In the genomic region with DNA sequence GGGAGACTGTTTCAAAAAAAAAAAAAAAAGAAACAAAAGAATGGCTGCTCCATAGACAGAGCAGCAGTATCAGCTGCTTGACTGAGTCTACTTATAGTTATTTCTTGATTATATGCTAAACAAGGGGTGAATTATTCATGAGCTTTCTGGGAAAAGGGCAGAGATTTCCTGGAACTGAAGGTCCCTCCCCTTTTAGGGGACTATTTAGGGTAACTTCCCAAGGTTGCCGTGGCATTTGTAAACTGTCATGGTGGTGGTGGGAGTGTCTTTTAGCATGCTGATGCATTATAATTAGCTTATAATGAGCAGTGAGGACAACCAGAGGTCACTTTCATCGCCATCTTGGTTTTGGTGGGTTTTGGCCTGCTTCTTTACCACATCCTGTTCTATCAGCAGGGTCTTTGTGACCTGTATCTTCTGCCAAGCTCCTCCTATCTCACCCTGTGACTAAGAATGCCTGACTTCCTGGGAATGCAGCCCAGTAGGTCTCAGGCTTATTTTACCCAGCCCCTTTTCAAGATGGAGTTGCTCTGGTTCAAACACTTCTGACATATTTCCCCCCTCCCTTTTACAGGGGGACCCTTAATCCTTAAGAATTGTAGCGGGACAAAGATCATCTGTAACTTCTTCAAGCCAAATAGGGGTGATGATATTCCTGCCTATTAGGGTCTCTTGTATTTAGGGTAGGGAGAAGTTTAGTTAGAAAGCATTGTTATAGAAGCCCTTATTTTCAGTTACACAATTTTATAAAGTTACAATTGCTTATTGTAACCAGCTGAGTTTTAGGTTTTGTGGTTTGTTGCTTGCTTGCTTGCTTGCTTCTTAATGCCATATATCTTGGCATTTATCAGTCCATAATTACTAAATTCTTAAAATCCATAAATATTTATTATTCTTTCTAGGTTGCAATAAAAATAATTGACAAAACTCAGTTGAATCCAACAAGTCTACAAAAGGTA, we compare ENCODE assay signal across 1 cellular context.
TF ChIP-seq lines count a peak whose summit lies in the region.

No MANE protein-coding gene starts in this region.

TF ChIP-seq in K562, 482 proteins besides CTCF, POLR2A, EP300 and RAD21 (continued from another document and continues in another):
- TF ChIP-seq ETV1 (tag; conservative IDR thresholded peaks at IDR 0.05; ENCODE audit: low read depth), result peak; percentile 99
- no peak for TF ChIP-seq ZNF12 (CRISPR knock-in tag; IDR thresholded peaks at IDR 0.05)
- TF ChIP-seq FUS (optimal IDR thresholded peaks at IDR 0.05; ENCODE audit: low read depth, low read length), result no peak
- peak; percentile 45; the same call in 1 of the 2 replicates for TF ChIP-seq CTBP1 (IDR thresholded peaks at IDR 0.05; ENCODE audit: borderline replicate concordance)
- TF ChIP-seq TAF7 (tag; IDR thresholded peaks at IDR 0.05), result peak; percentile 99
- TF ChIP-seq, protein P1, sequence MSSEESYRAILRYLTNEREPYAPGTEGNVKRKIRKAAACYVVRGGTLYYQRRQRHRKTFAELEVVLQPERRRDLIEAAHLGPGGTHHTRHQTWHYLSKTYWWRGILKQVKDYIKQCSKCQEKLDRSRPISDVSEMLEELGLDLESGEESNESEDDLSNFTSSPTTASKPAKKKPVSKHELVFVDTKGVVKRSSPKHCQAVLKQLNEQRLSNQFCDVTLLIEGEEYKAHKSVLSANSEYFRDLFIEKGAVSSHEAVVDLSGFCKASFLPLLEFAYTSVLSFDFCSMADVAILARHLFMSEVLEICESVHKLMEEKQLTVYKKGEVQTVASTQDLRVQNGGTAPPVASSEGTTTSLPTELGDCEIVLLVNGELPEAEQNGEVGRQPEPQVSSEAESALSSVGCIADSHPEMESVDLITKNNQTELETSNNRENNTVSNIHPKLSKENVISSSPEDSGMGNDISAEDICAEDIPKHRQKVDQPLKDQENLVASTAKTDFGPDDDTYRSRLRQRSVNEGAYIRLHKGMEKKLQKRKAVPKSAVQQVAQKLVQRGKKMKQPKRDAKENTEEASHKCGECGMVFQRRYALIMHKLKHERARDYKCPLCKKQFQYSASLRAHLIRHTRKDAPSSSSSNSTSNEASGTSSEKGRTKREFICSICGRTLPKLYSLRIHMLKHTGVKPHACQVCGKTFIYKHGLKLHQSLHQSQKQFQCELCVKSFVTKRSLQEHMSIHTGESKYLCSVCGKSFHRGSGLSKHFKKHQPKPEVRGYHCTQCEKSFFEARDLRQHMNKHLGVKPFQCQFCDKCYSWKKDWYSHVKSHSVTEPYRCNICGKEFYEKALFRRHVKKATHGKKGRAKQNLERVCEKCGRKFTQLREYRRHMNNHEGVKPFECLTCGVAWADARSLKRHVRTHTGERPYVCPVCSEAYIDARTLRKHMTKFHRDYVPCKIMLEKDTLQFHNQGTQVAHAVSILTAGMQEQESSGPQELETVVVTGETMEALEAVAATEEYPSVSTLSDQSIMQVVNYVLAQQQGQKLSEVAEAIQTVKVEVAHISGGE (CRISPR knock-in tag; IDR thresholded peaks at IDR 0.05), result peak in 1 of 3 experiments; percentile 96; a peak in 2 of 6 replicates
- TF ChIP-seq, protein P2, sequence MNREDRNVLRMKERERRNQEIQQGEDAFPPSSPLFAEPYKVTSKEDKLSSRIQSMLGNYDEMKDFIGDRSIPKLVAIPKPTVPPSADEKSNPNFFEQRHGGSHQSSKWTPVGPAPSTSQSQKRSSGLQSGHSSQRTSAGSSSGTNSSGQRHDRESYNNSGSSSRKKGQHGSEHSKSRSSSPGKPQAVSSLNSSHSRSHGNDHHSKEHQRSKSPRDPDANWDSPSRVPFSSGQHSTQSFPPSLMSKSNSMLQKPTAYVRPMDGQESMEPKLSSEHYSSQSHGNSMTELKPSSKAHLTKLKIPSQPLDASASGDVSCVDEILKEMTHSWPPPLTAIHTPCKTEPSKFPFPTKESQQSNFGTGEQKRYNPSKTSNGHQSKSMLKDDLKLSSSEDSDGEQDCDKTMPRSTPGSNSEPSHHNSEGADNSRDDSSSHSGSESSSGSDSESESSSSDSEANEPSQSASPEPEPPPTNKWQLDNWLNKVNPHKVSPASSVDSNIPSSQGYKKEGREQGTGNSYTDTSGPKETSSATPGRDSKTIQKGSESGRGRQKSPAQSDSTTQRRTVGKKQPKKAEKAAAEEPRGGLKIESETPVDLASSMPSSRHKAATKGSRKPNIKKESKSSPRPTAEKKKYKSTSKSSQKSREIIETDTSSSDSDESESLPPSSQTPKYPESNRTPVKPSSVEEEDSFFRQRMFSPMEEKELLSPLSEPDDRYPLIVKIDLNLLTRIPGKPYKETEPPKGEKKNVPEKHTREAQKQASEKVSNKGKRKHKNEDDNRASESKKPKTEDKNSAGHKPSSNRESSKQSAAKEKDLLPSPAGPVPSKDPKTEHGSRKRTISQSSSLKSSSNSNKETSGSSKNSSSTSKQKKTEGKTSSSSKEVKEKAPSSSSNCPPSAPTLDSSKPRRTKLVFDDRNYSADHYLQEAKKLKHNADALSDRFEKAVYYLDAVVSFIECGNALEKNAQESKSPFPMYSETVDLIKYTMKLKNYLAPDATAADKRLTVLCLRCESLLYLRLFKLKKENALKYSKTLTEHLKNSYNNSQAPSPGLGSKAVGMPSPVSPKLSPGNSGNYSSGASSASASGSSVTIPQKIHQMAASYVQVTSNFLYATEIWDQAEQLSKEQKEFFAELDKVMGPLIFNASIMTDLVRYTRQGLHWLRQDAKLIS (CRISPR knock-in tag; IDR thresholded peaks at IDR 0.05), result no peak
- peak; percentile 21 to 36; a peak in 1 of 4 replicates for TF ChIP-seq KDM1A (IDR thresholded peaks at IDR 0.05)
- TF ChIP-seq, protein P3, sequence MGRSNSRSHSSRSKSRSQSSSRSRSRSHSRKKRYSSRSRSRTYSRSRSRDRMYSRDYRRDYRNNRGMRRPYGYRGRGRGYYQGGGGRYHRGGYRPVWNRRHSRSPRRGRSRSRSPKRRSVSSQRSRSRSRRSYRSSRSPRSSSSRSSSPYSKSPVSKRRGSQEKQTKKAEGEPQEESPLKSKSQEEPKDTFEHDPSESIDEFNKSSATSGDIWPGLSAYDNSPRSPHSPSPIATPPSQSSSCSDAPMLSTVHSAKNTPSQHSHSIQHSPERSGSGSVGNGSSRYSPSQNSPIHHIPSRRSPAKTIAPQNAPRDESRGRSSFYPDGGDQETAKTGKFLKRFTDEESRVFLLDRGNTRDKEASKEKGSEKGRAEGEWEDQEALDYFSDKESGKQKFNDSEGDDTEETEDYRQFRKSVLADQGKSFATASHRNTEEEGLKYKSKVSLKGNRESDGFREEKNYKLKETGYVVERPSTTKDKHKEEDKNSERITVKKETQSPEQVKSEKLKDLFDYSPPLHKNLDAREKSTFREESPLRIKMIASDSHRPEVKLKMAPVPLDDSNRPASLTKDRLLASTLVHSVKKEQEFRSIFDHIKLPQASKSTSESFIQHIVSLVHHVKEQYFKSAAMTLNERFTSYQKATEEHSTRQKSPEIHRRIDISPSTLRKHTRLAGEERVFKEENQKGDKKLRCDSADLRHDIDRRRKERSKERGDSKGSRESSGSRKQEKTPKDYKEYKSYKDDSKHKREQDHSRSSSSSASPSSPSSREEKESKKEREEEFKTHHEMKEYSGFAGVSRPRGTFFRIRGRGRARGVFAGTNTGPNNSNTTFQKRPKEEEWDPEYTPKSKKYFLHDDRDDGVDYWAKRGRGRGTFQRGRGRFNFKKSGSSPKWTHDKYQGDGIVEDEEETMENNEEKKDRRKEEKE (IDR thresholded peaks at IDR 0.05; ENCODE audit: borderline replicate concordance in 1 of 2, control insufficient read depth in 1 of 2, low read depth in 2 of 2, low read length in 1 of 2), result no peak
- no peak for TF ChIP-seq ETV6 (IDR thresholded peaks at IDR 0.05; ENCODE audit: borderline replicate concordance in 1 of 2, low read depth in 2 of 2, low read length in 1 of 2)
- TF ChIP-seq ETV6 (CRISPR knock-in tag; IDR thresholded peaks at IDR 0.05; ENCODE audit: borderline replicate concordance), result no peak
- TF ChIP-seq RUNX1 (IDR thresholded peaks at IDR 0.05; ENCODE audit: low read depth), result no peak
- no peak for TF ChIP-seq GTF2F1 (IDR thresholded peaks at IDR 0.05; ENCODE audit: low read depth, low read length)
- TF ChIP-seq ZBED1 (IDR thresholded peaks at IDR 0.05), result no peak
- TF ChIP-seq, protein P4, sequence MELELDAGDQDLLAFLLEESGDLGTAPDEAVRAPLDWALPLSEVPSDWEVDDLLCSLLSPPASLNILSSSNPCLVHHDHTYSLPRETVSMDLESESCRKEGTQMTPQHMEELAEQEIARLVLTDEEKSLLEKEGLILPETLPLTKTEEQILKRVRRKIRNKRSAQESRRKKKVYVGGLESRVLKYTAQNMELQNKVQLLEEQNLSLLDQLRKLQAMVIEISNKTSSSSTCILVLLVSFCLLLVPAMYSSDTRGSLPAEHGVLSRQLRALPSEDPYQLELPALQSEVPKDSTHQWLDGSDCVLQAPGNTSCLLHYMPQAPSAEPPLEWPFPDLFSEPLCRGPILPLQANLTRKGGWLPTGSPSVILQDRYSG (tag; conservative IDR thresholded peaks at IDR 0.05; ENCODE audit: low read depth), result peak; percentile 100
- TF ChIP-seq MBD2 (IDR thresholded peaks at IDR 0.05; ENCODE audit: borderline replicate concordance, low read depth), result peak; percentile 12; the same call in 1 of the 2 replicates
- no peak for TF ChIP-seq ZNF124 (CRISPR knock-in tag; IDR thresholded peaks at IDR 0.05)
- peak; percentile 78 for TF ChIP-seq NBN (IDR thresholded peaks at IDR 0.05; ENCODE audit: low read depth)
- TF ChIP-seq, protein P5, sequence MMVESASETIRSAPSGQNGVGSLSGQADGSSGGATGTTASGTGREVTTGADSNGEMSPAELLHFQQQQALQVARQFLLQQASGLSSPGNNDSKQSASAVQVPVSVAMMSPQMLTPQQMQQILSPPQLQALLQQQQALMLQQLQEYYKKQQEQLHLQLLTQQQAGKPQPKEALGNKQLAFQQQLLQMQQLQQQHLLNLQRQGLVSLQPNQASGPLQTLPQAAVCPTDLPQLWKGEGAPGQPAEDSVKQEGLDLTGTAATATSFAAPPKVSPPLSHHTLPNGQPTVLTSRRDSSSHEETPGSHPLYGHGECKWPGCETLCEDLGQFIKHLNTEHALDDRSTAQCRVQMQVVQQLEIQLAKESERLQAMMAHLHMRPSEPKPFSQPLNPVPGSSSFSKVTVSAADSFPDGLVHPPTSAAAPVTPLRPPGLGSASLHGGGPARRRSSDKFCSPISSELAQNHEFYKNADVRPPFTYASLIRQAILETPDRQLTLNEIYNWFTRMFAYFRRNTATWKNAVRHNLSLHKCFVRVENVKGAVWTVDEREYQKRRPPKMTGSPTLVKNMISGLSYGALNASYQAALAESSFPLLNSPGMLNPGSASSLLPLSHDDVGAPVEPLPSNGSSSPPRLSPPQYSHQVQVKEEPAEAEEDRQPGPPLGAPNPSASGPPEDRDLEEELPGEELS (CRISPR knock-in tag; IDR thresholded peaks at IDR 0.05; ENCODE audit: borderline replicate concordance), result no peak
- peak; percentile 97 for TF ChIP-seq ZNF324 (CRISPR knock-in tag; IDR thresholded peaks at IDR 0.05)
- TF ChIP-seq ASH1L (IDR thresholded peaks at IDR 0.05; ENCODE audit: borderline replicate concordance, low read depth, partially characterized antibody), result no peak
- no peak for TF ChIP-seq SIRT6 (IDR thresholded peaks at IDR 0.05; ENCODE audit: low read depth, low read length)
- TF ChIP-seq, protein P6, sequence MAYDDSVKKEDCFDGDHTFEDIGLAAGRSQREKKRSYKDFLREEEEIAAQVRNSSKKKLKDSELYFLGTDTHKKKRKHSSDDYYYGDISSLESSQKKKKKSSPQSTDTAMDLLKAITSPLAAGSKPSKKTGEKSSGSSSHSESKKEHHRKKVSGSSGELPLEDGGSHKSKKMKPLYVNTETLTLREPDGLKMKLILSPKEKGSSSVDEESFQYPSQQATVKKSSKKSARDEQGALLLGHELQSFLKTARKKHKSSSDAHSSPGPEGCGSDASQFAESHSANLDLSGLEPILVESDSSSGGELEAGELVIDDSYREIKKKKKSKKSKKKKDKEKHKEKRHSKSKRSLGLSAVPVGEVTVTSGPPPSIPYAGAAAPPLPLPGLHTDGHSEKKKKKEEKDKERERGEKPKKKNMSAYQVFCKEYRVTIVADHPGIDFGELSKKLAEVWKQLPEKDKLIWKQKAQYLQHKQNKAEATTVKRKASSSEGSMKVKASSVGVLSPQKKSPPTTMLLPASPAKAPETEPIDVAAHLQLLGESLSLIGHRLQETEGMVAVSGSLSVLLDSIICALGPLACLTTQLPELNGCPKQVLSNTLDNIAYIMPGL (CRISPR knock-in tag; IDR thresholded peaks at IDR 0.05), result no peak
- peak; percentile 100 for TF ChIP-seq ZNF76 (CRISPR knock-in tag; IDR thresholded peaks at IDR 0.05; ENCODE audit: borderline replicate concordance)
- peak; percentile 99 for TF ChIP-seq ZNF41 (CRISPR knock-in tag; conservative IDR thresholded peaks at IDR 0.05)
- no peak for TF ChIP-seq ZNF24 (IDR thresholded peaks at IDR 0.05)
- TF ChIP-seq PHF8 (IDR thresholded peaks at IDR 0.05; ENCODE audit: borderline replicate concordance, low read length), result no peak
- TF ChIP-seq CHD4 (IDR thresholded peaks at IDR 0.05; ENCODE audit: insufficient read depth, insufficient replicate concordance, low read depth, low read length, poor library complexity, severe bottlenecking), result no peak
- peak in 1 of 2 experiments; percentile 66; a peak in 2 of 4 replicates for TF ChIP-seq HDAC1 (IDR thresholded peaks at IDR 0.05)
- no peak for TF ChIP-seq POLR3G (IDR thresholded peaks at IDR 0.05; ENCODE audit: extremely low read depth, insufficient read length, insufficient replicate concordance)
- TF ChIP-seq MTA2 (IDR thresholded peaks at IDR 0.05; ENCODE audit: low read depth), result peak; percentile 59; the same call in 1 of the 2 replicates
- no peak for TF ChIP-seq ZNF408 (CRISPR knock-in tag; IDR thresholded peaks at IDR 0.05; ENCODE audit: low read depth)
- peak in 1 of 2 experiments; percentile 34; a peak in 1 of 4 replicates for TF ChIP-seq RCOR1 (IDR thresholded peaks at IDR 0.05; ENCODE audit: borderline replicate concordance in 1 of 2, low read depth in 2 of 2, low read length in 2 of 2)
- TF ChIP-seq MYC (IDR thresholded peaks at IDR 0.05; ENCODE audit: low read depth, low read length), result no peak
- peak; percentile 99 for TF ChIP-seq MYC (CRISPR knock-in tag; IDR thresholded peaks at IDR 0.05; ENCODE audit: borderline replicate concordance, low read depth)
- TF ChIP-seq, protein P7, sequence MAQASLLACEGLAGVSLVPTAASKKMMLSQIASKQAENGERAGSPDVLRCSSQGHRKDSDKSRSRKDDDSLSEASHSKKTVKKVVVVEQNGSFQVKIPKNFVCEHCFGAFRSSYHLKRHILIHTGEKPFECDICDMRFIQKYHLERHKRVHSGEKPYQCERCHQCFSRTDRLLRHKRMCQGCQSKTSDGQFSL (CRISPR knock-in tag; IDR thresholded peaks at IDR 0.05), result no peak
- TF ChIP-seq, protein P7 (tag; IDR thresholded peaks at IDR 0.05), result peak in 1 of 2 experiments; percentile 100; a peak in 2 of 4 replicates
- TF ChIP-seq TSC22D4 (tag; IDR thresholded peaks at IDR 0.05), result peak; percentile 77; the same call in 1 of the 2 replicates
- TF ChIP-seq ZNF23 (CRISPR knock-in tag; IDR thresholded peaks at IDR 0.05), result peak; percentile 97
- TF ChIP-seq CEBPG (CRISPR knock-in tag; IDR thresholded peaks at IDR 0.05), result no peak
- TF ChIP-seq CEBPG (tag; conservative IDR thresholded peaks at IDR 0.05 in 1 of 2, IDR thresholded peaks at IDR 0.05 in 1 of 2), result peak; percentile 38 to 65; a peak in 3 of 4 replicates
- peak; percentile 95 for TF ChIP-seq HMG20B (CRISPR knock-in tag; IDR thresholded peaks at IDR 0.05)
